8 cellular contexts compared by ENCODE assay signal in the genomic region with DNA sequence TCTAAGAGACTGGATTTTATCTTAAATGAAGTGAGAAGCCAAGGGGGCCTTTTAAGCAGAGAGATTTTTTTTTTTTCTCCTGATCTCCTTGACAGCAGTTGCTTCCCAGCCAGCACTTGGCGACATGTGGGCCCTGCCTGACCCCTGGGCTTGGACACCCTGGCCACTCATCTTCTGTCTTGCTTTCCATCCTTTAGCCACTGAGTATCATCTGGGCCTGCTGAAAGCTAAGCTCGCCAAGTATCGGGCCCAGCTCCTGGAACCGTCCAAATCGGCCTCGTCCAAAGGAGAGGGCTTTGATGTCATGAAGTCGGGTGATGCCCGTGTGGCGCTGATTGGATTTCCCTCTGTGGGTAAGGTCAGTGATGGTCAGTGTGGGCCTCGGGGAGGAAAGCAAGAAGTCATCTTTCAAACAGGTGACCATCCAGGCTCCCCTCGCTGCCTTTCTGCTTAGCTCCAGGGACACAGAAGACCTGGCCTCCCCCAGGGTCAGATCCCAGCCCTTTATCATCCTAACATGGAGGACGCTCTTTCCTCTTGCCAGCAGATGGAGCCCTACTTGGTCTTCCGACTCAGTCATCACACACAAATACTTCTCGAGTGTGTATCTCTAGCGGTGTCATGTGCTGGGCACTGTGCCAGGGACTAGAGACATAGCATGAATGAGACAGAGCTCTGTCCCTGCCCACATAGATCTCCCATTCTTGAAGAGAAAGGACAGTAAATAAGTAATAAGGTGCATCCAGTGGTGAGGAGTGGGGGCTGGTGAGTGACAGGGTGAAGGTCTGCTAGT. TPM values are rescaled to one million over a fixed set of nuclear protein-coding genes. Genes with fewer than 3 reads are reported as not detected.
DNase-seq lines count a peak whose midpoint lies in the region; ATAC-seq, FAIRE-seq and TF ChIP-seq lines count a peak whose summit lies in the region.

No MANE protein-coding gene starts in this region.

- H3K9me2 ChIP-seq in SK-N-SH: no peaks in the 10 kb centered on the region

- H3K9me3 Mint-ChIP-seq in type B pancreatic cell: no peaks in the 10 kb centered on the region

- peaks cover 20% of the 10 kb centered on the region for H3K36me3 Mint-ChIP-seq in type B pancreatic cell

- CTCF ChIA-PET in SK-N-SH (lab: Yijun Ruan, JAX): interaction anchor here (0.8 kb wide), 1 partner anchor 46 kb away, joined by 3 read pairs; no protein-coding TSS in a partner anchor

- FAIRE-seq in H54 (lab: Jason Lieb, UNC): no peak

- no peak overlapping the region for H2AFZ ChIP-seq in SK-N-SH (ENCODE audit: low read depth)

- H3K27ac Mint-ChIP-seq in type B pancreatic cell: no peak overlapping the region

- H3K4me1 ChIP-seq in BE2C (no peaks in the 10 kb centered on the region), SK-N-SH (ENCODE audit: control insufficient read depth in 1 of 2, insufficient read depth in 2 of 2, low read depth in 1 of 2, low read length in 1 of 2) (peaks cover 0 to 9% of the 10 kb centered on the region in 2 experiments; a peak in 1 of 4 replicates), cardiac muscle cell (ENCODE audit: low read depth) (no peaks in the 10 kb centered on the region)

- no peaks in the 10 kb centered on the region for H3K9me3 ChIP-seq in BE2C
- no peaks in the 10 kb centered on the region for H3K9me3 ChIP-seq in SK-N-SH
- no peaks in the 10 kb centered on the region for H3K9me3 ChIP-seq in cardiac muscle cell (ENCODE audit: low read depth)

- H3K27me3 ChIP-seq in BE2C (no peaks in the 10 kb centered on the region), SK-N-SH (ENCODE audit: insufficient read depth) (no peaks in the 10 kb centered on the region), cardiac muscle cell (no peaks in the 10 kb centered on the region)

- no peak for TF ChIP-seq RAD21 in SK-N-SH (IDR thresholded peaks at IDR 0.05; ENCODE audit: low read length)

- no peaks in the 10 kb centered on the region for H3K27me3 Mint-ChIP-seq in type B pancreatic cell

- H3K27ac ChIP-seq in SK-N-SH (ENCODE audit: low read depth in 2 of 2, low read length in 1 of 2) (no peak overlapping the region), cardiac muscle cell (no peak overlapping the region)

- WGBS in SK-N-SH (ENCODE audit: low lambda C conversion rate): 86% methylated on average over 15 of the region's 15 CpGs

- no peak for ATAC-seq in GM21381 (IDR thresholded peaks at IDR 0.05; ENCODE audit: unreplicated experiment)
- ATAC-seq in HG03039 (IDR thresholded peaks at IDR 0.05; ENCODE audit: unreplicated experiment): no peak
- ATAC-seq in GM18511 (IDR thresholded peaks at IDR 0.05; ENCODE audit: unreplicated experiment): no peak

- TF ChIP-seq EP300 in SK-N-SH (IDR thresholded peaks at IDR 0.05; ENCODE audit: borderline replicate concordance in 1 of 2, low read depth in 1 of 2, low read length in 1 of 2): no peak

- no peak overlapping the region for H3K9ac ChIP-seq in SK-N-SH

- no peaks in the 10 kb centered on the region for H3F3A ChIP-seq in SK-N-SH (replicated peaks; ENCODE audit: insufficient read depth)

- DNase-seq in BE2C: peak; percentile 59
- peak; percentile 72 for DNase-seq in H54 (ENCODE audit: insufficient read length, low spot score)
- no peak for DNase-seq in SK-N-SH
- peak; percentile 47 to 87 for DNase-seq in cardiac muscle cell (ENCODE audit: low read depth in 1 of 2, low spot score in 1 of 2)
- no peak for DNase-seq in type B pancreatic cell (ENCODE audit: extremely low spot score, unreplicated experiment)

- no peak overlapping the region for H3K4me3 Mint-ChIP-seq in type B pancreatic cell

- H4K20me1 ChIP-seq in SK-N-SH (ENCODE audit: insufficient read depth): 0 out of 2 replicates have a peak, but pooled peaks cover 1% of the 10 kb centered on the region

- peaks cover 6% of the 10 kb centered on the region for H3K4me1 Mint-ChIP-seq in type B pancreatic cell (ENCODE audit: unreplicated experiment)

- peaks cover 12% of the 10 kb centered on the region; the same call in 1 of the 2 replicates for H3K79me2 ChIP-seq in SK-N-SH (ENCODE audit: insufficient read depth)

- POLR2A ChIA-PET in SK-N-SH (lab: Yijun Ruan, JAX): no interaction called here

- TF ChIP-seq CTCF in BE2C (IDR thresholded peaks at IDR 0.05; ENCODE audit: low read depth, low read length): peak; percentile 50
- TF ChIP-seq CTCF in SK-N-SH (IDR thresholded peaks at IDR 0.05): peak; percentile 51
- TF ChIP-seq CTCF in cardiac muscle cell (IDR thresholded peaks at IDR 0.05; ENCODE audit: low read depth, low read length): peak; percentile 66
- TF ChIP-seq CTCF in type B pancreatic cell (conservative IDR thresholded peaks at IDR 0.05): peak; percentile 58

- H3K4me3 ChIP-seq in BE2C (ENCODE audit: low read depth, low read length): no peak overlapping the region
- no peak overlapping the region for H3K4me3 ChIP-seq in SK-N-SH (ENCODE audit: low read depth in 2 of 2, low read length in 1 of 2)
- no peak overlapping the region for H3K4me3 ChIP-seq in cardiac muscle cell

- H3K36me3 ChIP-seq in BE2C (peaks cover 9% of the 10 kb centered on the region), SK-N-SH (replicated peaks in 1 of 2; ENCODE audit: control insufficient read depth in 1 of 2, insufficient read depth in 2 of 2, low read length in 1 of 2) (peaks cover 31 to 43% of the 10 kb centered on the region in 2 experiments), cardiac muscle cell (no peaks in the 10 kb centered on the region)

- no peak for TF ChIP-seq POLR2A in H54 (IDR thresholded peaks at IDR 0.05; ENCODE audit: low read depth, low read length)

- H3K4me2 ChIP-seq in SK-N-SH: no peak overlapping the region

TF ChIP-seq in SK-N-SH, 30 proteins besides CTCF, POLR2A, EP300 and RAD21:
- TF ChIP-seq NFIC (IDR thresholded peaks at IDR 0.05; ENCODE audit: borderline replicate concordance): peak; percentile 58
- no peak for TF ChIP-seq YY1 (IDR thresholded peaks at IDR 0.05; ENCODE audit: low read depth)
TF ChIP-seq in SK-N-SH: peak in this region for 1.

RNA-seq across cellular contexts. Expression of a gene that starts 6.1 kb away (rescaled TPM):
- polyA plus RNA-seq in BE2C (2012; ENCODE audit: insufficient read depth, insufficient read length, low read depth): 18.1 TPM
- polyA plus RNA-seq in SK-N-SH (2012; rRNA removed): 39.9 and 43.9 TPM in 2 replicates
- 17.7 and 26.0 TPM in 2 replicates for polyA plus RNA-seq in SK-N-SH (2012; cell fraction: cytosol; rRNA removed)
- polyA plus RNA-seq in SK-N-SH (2012; cell fraction: nucleus; rRNA removed): 106 and 115 TPM in 2 replicates
- total RNA-seq in cardiac muscle cell: 48.1 and 49.5 TPM in 2 replicates
- polyA plus RNA-seq in cardiac muscle cell: 44.8 and 49.7 TPM in 2 replicates
- 34.2 and 35.0 TPM in 2 replicates for total RNA-seq in type B pancreatic cell (ENCODE audit: low replicate concordance)

RNA-seq across cellular contexts. Expression of a gene that starts 14.7 kb away (rescaled TPM):
- 0.25 TPM for polyA plus RNA-seq in BE2C (2012; ENCODE audit: insufficient read depth, insufficient read length, low read depth)
- polyA plus RNA-seq in SK-N-SH (2012; rRNA removed): 0.15 and 0.43 TPM in 2 replicates
- polyA plus RNA-seq in SK-N-SH (2012; cell fraction: cytosol; rRNA removed): 0.09 and 0.14 TPM in 2 replicates
- 3.1 TPM in 2 replicates for polyA plus RNA-seq in SK-N-SH (2012; cell fraction: nucleus; rRNA removed)
- 2.5 and 4.9 TPM in 2 replicates for total RNA-seq in cardiac muscle cell
- 3.9 and 4.9 TPM in 2 replicates for polyA plus RNA-seq in cardiac muscle cell
- 1.8 and 2.2 TPM in 2 replicates for total RNA-seq in type B pancreatic cell (ENCODE audit: low replicate concordance)

RNA-seq across cellular contexts. Expression of a gene that starts 54.6 kb away (rescaled TPM):
- polyA plus RNA-seq in BE2C (2012; ENCODE audit: insufficient read depth, insufficient read length, low read depth): 2.6 TPM
- polyA plus RNA-seq in SK-N-SH (2012; rRNA removed) (4.3 and 4.4 TPM in 2 replicates), cardiac muscle cell (9.9 and 12.7 TPM in 2 replicates)
- polyA plus RNA-seq in SK-N-SH (2012; cell fraction: cytosol; rRNA removed): 5.3 and 5.8 TPM in 2 replicates
- 3.6 and 4.5 TPM in 2 replicates for polyA plus RNA-seq in SK-N-SH (2012; cell fraction: nucleus; rRNA removed)
- total RNA-seq in cardiac muscle cell (9.8 and 10.7 TPM in 2 replicates), type B pancreatic cell (ENCODE audit: low replicate concordance) (10.6 and 13.2 TPM in 2 replicates)

RNA-seq across cellular contexts. Expression of a gene that starts 54.8 kb away (rescaled TPM):
- polyA plus RNA-seq in BE2C (2012; ENCODE audit: insufficient read depth, insufficient read length, low read depth): 19.6 TPM
- polyA plus RNA-seq in SK-N-SH (2012; rRNA removed) (17.0 and 20.8 TPM in 2 replicates), cardiac muscle cell (40.3 and 49.9 TPM in 2 replicates)
- polyA plus RNA-seq in SK-N-SH (2012; cell fraction: cytosol; rRNA removed): 10.6 and 14.5 TPM in 2 replicates
- 39.9 and 71.2 TPM in 2 replicates for polyA plus RNA-seq in SK-N-SH (2012; cell fraction: nucleus; rRNA removed)
- total RNA-seq in cardiac muscle cell (36.0 and 49.4 TPM in 2 replicates), type B pancreatic cell (ENCODE audit: low replicate concordance) (22.8 and 28.9 TPM in 2 replicates)

Comparison
In these comparisons a context has a peak if more than half of its experiments do, and no peak if none do; other contexts are left out.
1. DNase-seq: peak in BE2C (single experiment), H54 (single experiment) and cardiac muscle cell (2 of 2); none in SK-N-SH (single experiment) and type B pancreatic cell (single experiment).
2. Peak in every context shown above with its lines, with median percentiles within 50 percentile points of each other: CTCF ChIP-seq.